ENCODE assay signal across 28 cellular contexts in genomic region chr1:10103193-10103592, GRCh38.
"Had no signal": no experiment of that assay in that cellular context is flagged by ENCODE, and none has a peak within 500 bp of the region (broad histone marks: within the 10 kb centered on the region; RNA-seq: fewer than 3 reads in every experiment).

No MANE protein-coding gene starts in this region.

- H3K27me3 ChIP-seq: stomach, suprapubic skin, testis, thyroid gland, tibial artery, tibial nerve, transverse colon, upper lobe of left lung, uterus, vagina had no signal

- H3K27ac ChIP-seq: stomach, suprapubic skin, testis, thoracic aorta, thyroid gland, tibial artery, tibial nerve, upper lobe of left lung, uterus, vagina had no signal

- DNase-seq: stimulated activated CD4-positive, alpha-beta T cell treated with anti-CD3 and anti-CD28 coated beads, Interleukin-2, amount 100 ng/mL, for 48 hours; stimulated activated CD4-positive, alpha-beta T cell treated with anti-CD3 and anti-CD28 coated beads, Interleukin-4, amount 100 ng/mL, for 1 hour; stimulated activated CD4-positive, alpha-beta T cell treated with anti-CD3 and anti-CD28 coated beads, Interleukin-4, amount 100 ng/mL, for 24 hours; stimulated activated CD4-positive, alpha-beta T cell treated with anti-CD3 and anti-CD28 coated beads, Interleukin-4, amount 100 ng/mL, for 4 hours; stimulated activated CD8-positive, alpha-beta memory T cell treated with anti-CD3 and anti-CD28 coated beads, Interleukin-4, amount 100 ng/mL, for 48 hours; stimulated activated naive B cell treated with anti-CD40 and anti-IgM and Interleukin-4, amounts not matched to agents 10 μg/mL and 1 μg/mL and 100 μg/mL, for 72 hours; stimulated activated naive CD4-positive, alpha-beta T cell; stimulated activated naive CD4-positive, alpha-beta T cell treated with Interleukin-2 at 50 U/mL for 16 hours; stimulated activated naive CD8-positive, alpha-beta T cell treated with anti-CD3 and anti-CD28 coated beads, Interleukin-15, amount 100 ng/mL, for 72 hours; stimulated activated naive CD8-positive, alpha-beta T cell treated with anti-CD3 and anti-CD28 coated beads, Interleukin-15, Interleukin-2, amounts not matched to agents 100 U/mL and 50 U/mL, for 24 hours; stomach; substantia nigra; testis; thyroid gland; tibial artery; transverse colon; trophoblast cell; upper lobe of left lung; uterus had no signal

- H3K4me3 Mint-ChIP-seq: stimulated activated effector memory CD8-positive, alpha-beta T cell treated with anti-CD3 and anti-CD28 coated beads, Interleukin-12 subunit alpha, Interleukin-12 subunit beta, amount 100 ng/mL, for 72 hours; stimulated activated memory B cell treated with anti-CD40 and anti-IgM and Interleukin-4, amounts not matched to agents 10 μg/mL and 1 μg/mL and 100 μg/mL, for 72 hours; stimulated activated naive B cell treated with anti-CD40 and anti-IgM and Interleukin-4, amounts not matched to agents 10 μg/mL and 1 μg/mL and 100 μg/mL, for 72 hours; stimulated activated naive CD8-positive, alpha-beta T cell treated with anti-CD3 and anti-CD28 coated beads, Interleukin-15, amount 100 ng/mL, for 72 hours; stimulated activated naive CD8-positive, alpha-beta T cell treated with anti-CD3 and anti-CD28 coated beads, Interleukin-15, Interleukin-2, amounts not matched to agents 100 ng/mL and 50 ng/mL, for 24 hours; type B pancreatic cell had no signal

- H3K27me3 Mint-ChIP-seq: stimulated activated memory B cell treated with anti-CD40 and anti-IgM and Interleukin-4, amounts not matched to agents 10 μg/mL and 1 μg/mL and 100 μg/mL, for 72 hours; stimulated activated naive B cell treated with anti-CD40 and anti-IgM and Interleukin-4, amounts not matched to agents 10 μg/mL and 1 μg/mL and 100 μg/mL, for 72 hours; stimulated activated naive CD8-positive, alpha-beta T cell treated with anti-CD3 and anti-CD28 coated beads, Interleukin-15, amount 100 ng/mL, for 72 hours; stimulated activated naive CD8-positive, alpha-beta T cell treated with anti-CD3 and anti-CD28 coated beads, Interleukin-15, Interleukin-2, amounts not matched to agents 100 ng/mL and 50 ng/mL, for 24 hours; type B pancreatic cell had no signal

- H3K4me3 ChIP-seq: stomach, suprapubic skin, testis, thoracic aorta, thyroid gland, tibial artery, tibial nerve, transverse colon, upper lobe of left lung, uterus, vagina had no signal

- H3K9me3 Mint-ChIP-seq: stimulated activated effector memory CD8-positive, alpha-beta T cell treated with anti-CD3 and anti-CD28 coated beads, Interleukin-12 subunit alpha, Interleukin-12 subunit beta, amount 100 ng/mL, for 72 hours; stimulated activated memory B cell treated with anti-CD40 and anti-IgM and Interleukin-4, amounts not matched to agents 10 μg/mL and 1 μg/mL and 100 μg/mL, for 72 hours; stimulated activated naive B cell treated with anti-CD40 and anti-IgM and Interleukin-4, amounts not matched to agents 10 μg/mL and 1 μg/mL and 100 μg/mL, for 72 hours; stimulated activated naive CD8-positive, alpha-beta T cell treated with anti-CD3 and anti-CD28 coated beads, Interleukin-15, amount 100 ng/mL, for 72 hours; stimulated activated naive CD8-positive, alpha-beta T cell treated with anti-CD3 and anti-CD28 coated beads, Interleukin-15, Interleukin-2, amounts not matched to agents 100 ng/mL and 50 ng/mL, for 24 hours; type B pancreatic cell had no signal

- H3K27ac Mint-ChIP-seq: stimulated activated effector memory CD8-positive, alpha-beta T cell treated with anti-CD3 and anti-CD28 coated beads, Interleukin-12 subunit alpha, Interleukin-12 subunit beta, amount 100 ng/mL, for 72 hours; stimulated activated memory B cell treated with anti-CD40 and anti-IgM and Interleukin-4, amounts not matched to agents 10 μg/mL and 1 μg/mL and 100 μg/mL, for 72 hours; stimulated activated naive B cell treated with anti-CD40 and anti-IgM and Interleukin-4, amounts not matched to agents 10 μg/mL and 1 μg/mL and 100 μg/mL, for 72 hours; stimulated activated naive CD8-positive, alpha-beta T cell treated with anti-CD3 and anti-CD28 coated beads, Interleukin-15, amount 100 ng/mL, for 72 hours; stimulated activated naive CD8-positive, alpha-beta T cell treated with anti-CD3 and anti-CD28 coated beads, Interleukin-15, Interleukin-2, amounts not matched to agents 100 ng/mL and 50 ng/mL, for 24 hours; type B pancreatic cell had no signal

- H3K36me3 ChIP-seq: uterus had no signal

- ATAC-seq: stimulated activated effector memory CD8-positive, alpha-beta T cell treated with anti-CD3 and anti-CD28 coated beads, Interleukin-12 subunit alpha, Interleukin-12 subunit beta, amount 100 ng/mL, for 72 hours; stimulated activated memory B cell treated with anti-CD40 and anti-IgM and Interleukin-4, amounts not matched to agents 10 μg/mL and 1 μg/mL and 100 μg/mL, for 72 hours; stimulated activated naive B cell treated with anti-CD40 and anti-IgM and Interleukin-4, amounts not matched to agents 10 μg/mL and 1 μg/mL and 100 μg/mL, for 72 hours; stimulated activated naive CD8-positive, alpha-beta T cell treated with anti-CD3 and anti-CD28 coated beads, Interleukin-15, amount 100 ng/mL, for 72 hours; stimulated activated naive CD8-positive, alpha-beta T cell treated with anti-CD3 and anti-CD28 coated beads, Interleukin-15, Interleukin-2, amounts not matched to agents 100 U/mL and 50 U/mL, for 24 hours had no signal

- H3K4me1 ChIP-seq: uterus had no signal

- FAIRE-seq: urothelium cell line had no signal

- H3K9me3 ChIP-seq: stomach, suprapubic skin, testis, thoracic aorta, thyroid gland, tibial artery, tibial nerve, transverse colon, upper lobe of left lung, uterus, vagina had no signal

- H3K4me1 Mint-ChIP-seq: stimulated activated effector memory CD8-positive, alpha-beta T cell treated with anti-CD3 and anti-CD28 coated beads, Interleukin-12 subunit alpha, Interleukin-12 subunit beta, amount 100 ng/mL, for 72 hours; stimulated activated memory B cell treated with anti-CD40 and anti-IgM and Interleukin-4, amounts not matched to agents 10 μg/mL and 1 μg/mL and 100 μg/mL, for 72 hours; stimulated activated naive B cell treated with anti-CD40 and anti-IgM and Interleukin-4, amounts not matched to agents 10 μg/mL and 1 μg/mL and 100 μg/mL, for 72 hours; stimulated activated naive CD8-positive, alpha-beta T cell treated with anti-CD3 and anti-CD28 coated beads, Interleukin-15, amount 100 ng/mL, for 72 hours had no signal
